In the genomic region with DNA sequence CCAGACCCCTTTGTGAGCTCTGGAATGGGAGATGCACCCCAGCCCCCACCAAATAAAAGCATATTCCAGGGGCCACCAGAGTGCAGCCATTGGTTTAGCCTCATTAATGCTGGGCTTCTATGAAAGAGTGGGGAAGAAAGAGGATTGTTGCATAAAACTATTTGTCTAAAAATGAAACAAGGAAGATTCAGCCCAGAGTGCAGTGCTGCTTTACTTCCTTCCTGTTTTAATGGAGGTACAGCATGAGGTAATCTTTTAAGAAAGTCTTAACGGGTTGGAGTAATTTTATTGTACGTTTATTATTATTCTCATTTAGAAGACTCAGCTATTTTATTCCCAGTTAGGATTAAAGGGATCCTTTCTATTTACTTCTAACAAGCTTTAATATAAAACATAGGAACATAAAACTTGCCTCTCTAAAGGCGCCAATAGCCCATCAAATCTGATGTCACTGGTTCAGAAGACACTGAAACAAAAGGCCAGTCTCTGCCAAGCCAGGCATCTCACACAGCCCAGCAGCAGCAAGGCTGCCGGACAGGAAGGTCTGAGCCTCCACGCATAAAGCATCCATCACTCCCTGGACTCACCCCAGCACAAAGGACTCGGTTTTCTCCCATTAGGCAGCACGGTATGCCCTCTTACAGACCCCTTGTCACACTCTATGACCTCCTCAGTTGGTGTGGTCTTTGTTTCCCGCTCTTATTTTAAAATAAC, we compare ENCODE assay signal across 12 cellular contexts.
A peak's percentile ranks its signal among the peaks of the same experiment; 100 is the strongest.
DNase-seq lines count a peak whose midpoint lies in the region; ATAC-seq and TF ChIP-seq lines count a peak whose summit lies in the region.
"Had no signal": no experiment of that assay in that cellular context is flagged by ENCODE, and none has a peak within 500 bp of the region (broad histone marks: within the 10 kb centered on the region; RNA-seq: fewer than 3 reads in every experiment).

No MANE protein-coding gene starts in this region.

- no peak overlapping the region for H3K27ac ChIP-seq in BLaER1
- peak overlapping the region in 3 of 4 donors; percentile 11 to 34 (median 12) for H3K27ac ChIP-seq in esophagus muscularis mucosa (replicated peaks in 1 of 4)

- no peaks in the 10 kb centered on the region for H3K4me1 Mint-ChIP-seq in activated CD8-positive, alpha-beta T cell treated with anti-CD3 and anti-CD28 coated beads for 36 hours (ENCODE audit: low read depth)
- no peaks in the 10 kb centered on the region for H3K4me1 Mint-ChIP-seq in activated CD4-positive, alpha-beta T cell treated with anti-CD3 and anti-CD28 coated beads, Interleukin-2, amount 10 ng/mL, durations not matched to agents 7 days and 5 days
- H3K4me1 Mint-ChIP-seq: activated naive CD8-positive, alpha-beta T cell treated with anti-CD3 and anti-CD28 coated beads for 36 hours; memory B cell had no signal

- H3K27me3 ChIP-seq in BLaER1 (no peaks in the 10 kb centered on the region), esophagus muscularis mucosa (no peaks in the 10 kb centered on the region)

- in situ Hi-C loops in KBM-7 (cut with MboI; ENCODE audit: low pct_unique_long_range_greater_than_20kb, low sequenced_read_pairs): no loop called here

- TF ChIP-seq CTCF in esophagus muscularis mucosa (IDR thresholded peaks at IDR 0.05): no peak
- TF ChIP-seq CTCF in activated CD8-positive, alpha-beta T cell treated with anti-CD3 and anti-CD28 coated beads for 36 hours (IDR thresholded peaks at IDR 0.05): no peak

- no peaks in the 10 kb centered on the region for H3K9me3 ChIP-seq in BLaER1
- no peaks in the 10 kb centered on the region for H3K9me3 ChIP-seq in esophagus muscularis mucosa

- no peak for TF ChIP-seq POLR2A in esophagus muscularis mucosa (IDR thresholded peaks at IDR 0.05; ENCODE audit: low read depth)

- DNase-seq in NCI-H2227 treated with DMSO at 0.1 percent for 48 hours (lab: John Stamatoyannopoulos, UW) (peak; percentile 10), esophagus muscularis mucosa (ENCODE audit: extremely low spot score) (no peak), occipital lobe (lab: John Stamatoyannopoulos, UW) (peak; percentile 26), KBM-7 (no peak)
- no peak for DNase-seq in activated CD8-positive, alpha-beta T cell treated with anti-CD3 and anti-CD28 coated beads for 36 hours
- no peak for DNase-seq in activated CD4-positive, alpha-beta T cell treated with anti-CD3 and anti-CD28 coated beads, Interleukin-2, amount 10 ng/mL, durations not matched to agents 7 days and 5 days
- DNase-seq: activated naive CD8-positive, alpha-beta T cell treated with anti-CD3 and anti-CD28 coated beads for 36 hours; SW 1271; trophoblast cell had no signal

- 52% methylated on average over 8 of the region's 8 CpGs for WGBS in esophagus muscularis mucosa

- TF ChIP-seq EP300 in esophagus muscularis mucosa (IDR thresholded peaks at IDR 0.05): no peak

- H3K4me1 ChIP-seq in BLaER1: peaks cover 7% of the 10 kb centered on the region
- H3K4me1 ChIP-seq in esophagus muscularis mucosa: peaks cover 0 to 45% (median 39%) of the 10 kb centered on the region in 4 donors

- H3K4me3 Mint-ChIP-seq in activated CD8-positive, alpha-beta T cell treated with anti-CD3 and anti-CD28 coated beads for 36 hours: no peak overlapping the region
- H3K4me3 Mint-ChIP-seq in activated CD4-positive, alpha-beta T cell treated with anti-CD3 and anti-CD28 coated beads, Interleukin-2, amount 10 ng/mL, durations not matched to agents 7 days and 5 days: no peak overlapping the region
- H3K4me3 Mint-ChIP-seq: activated naive CD8-positive, alpha-beta T cell treated with anti-CD3 and anti-CD28 coated beads for 36 hours; memory B cell had no signal

- CTCF ChIA-PET in activated CD8-positive, alpha-beta T cell treated with anti-CD3 and anti-CD28 coated beads for 36 hours (lab: Charles Lee): no interaction called here
- CTCF ChIA-PET in activated CD4-positive, alpha-beta T cell treated with anti-CD3 and anti-CD28 coated beads, Interleukin-2, amount 10 ng/mL, durations not matched to agents 7 days and 5 days (lab: Charles Lee): no interaction called here

- H3K36me3 ChIP-seq in BLaER1: no peaks in the 10 kb centered on the region
- no peaks in the 10 kb centered on the region for H3K36me3 ChIP-seq in esophagus muscularis mucosa

- intact Hi-C loops in esophagus muscularis mucosa (cut with DNase I): no loop called here
- intact Hi-C loops in activated CD8-positive, alpha-beta T cell treated with anti-CD3 and anti-CD28 coated beads for 36 hours (cut with micrococcal nuclease): no loop called here

- POLR2A ChIA-PET in activated CD8-positive, alpha-beta T cell treated with anti-CD3 and anti-CD28 coated beads for 36 hours (lab: Charles Lee): interaction anchor here (1.4 kb wide), 1 partner anchor 10 kb away, joined by 3 read pairs; no protein-coding TSS in a partner anchor
- POLR2A ChIA-PET in activated CD4-positive, alpha-beta T cell treated with anti-CD3 and anti-CD28 coated beads, Interleukin-2, amount 10 ng/mL, durations not matched to agents 7 days and 5 days (lab: Charles Lee): no interaction called here

- no peak overlapping the region for H3K9ac ChIP-seq in BLaER1

- no peak overlapping the region for H3K4me3 ChIP-seq in BLaER1
- no peak overlapping the region for H3K4me3 ChIP-seq in esophagus muscularis mucosa

- no peaks in the 10 kb centered on the region for H3K36me3 Mint-ChIP-seq in activated CD8-positive, alpha-beta T cell treated with anti-CD3 and anti-CD28 coated beads for 36 hours (ENCODE audit: low read depth)
- H3K36me3 Mint-ChIP-seq in activated CD4-positive, alpha-beta T cell treated with anti-CD3 and anti-CD28 coated beads, Interleukin-2, amount 10 ng/mL, durations not matched to agents 7 days and 5 days (ENCODE audit: low read depth): no peaks in the 10 kb centered on the region
- H3K36me3 Mint-ChIP-seq: activated naive CD8-positive, alpha-beta T cell treated with anti-CD3 and anti-CD28 coated beads for 36 hours; memory B cell had no signal

- H3K4me2 ChIP-seq in BLaER1: peak overlapping the region; percentile 40

- no peaks in the 10 kb centered on the region for H4K20me1 ChIP-seq in BLaER1

- no peaks in the 10 kb centered on the region for H3K27me3 Mint-ChIP-seq in activated CD8-positive, alpha-beta T cell treated with anti-CD3 and anti-CD28 coated beads for 36 hours
- no peaks in the 10 kb centered on the region for H3K27me3 Mint-ChIP-seq in activated CD4-positive, alpha-beta T cell treated with anti-CD3 and anti-CD28 coated beads, Interleukin-2, amount 10 ng/mL, durations not matched to agents 7 days and 5 days
- H3K27me3 Mint-ChIP-seq: activated naive CD8-positive, alpha-beta T cell treated with anti-CD3 and anti-CD28 coated beads for 36 hours had no signal

- H3K27ac Mint-ChIP-seq in activated CD8-positive, alpha-beta T cell treated with anti-CD3 and anti-CD28 coated beads for 36 hours: no peak overlapping the region
- no peak overlapping the region for H3K27ac Mint-ChIP-seq in activated CD4-positive, alpha-beta T cell treated with anti-CD3 and anti-CD28 coated beads, Interleukin-2, amount 10 ng/mL, durations not matched to agents 7 days and 5 days
- H3K27ac Mint-ChIP-seq: activated naive CD8-positive, alpha-beta T cell treated with anti-CD3 and anti-CD28 coated beads for 36 hours; memory B cell had no signal

- ATAC-seq in activated CD8-positive, alpha-beta T cell treated with anti-CD3 and anti-CD28 coated beads for 36 hours: no peak
- ATAC-seq in GM18861 (IDR thresholded peaks at IDR 0.05; ENCODE audit: unreplicated experiment): no peak

- H3K9me3 Mint-ChIP-seq in activated CD8-positive, alpha-beta T cell treated with anti-CD3 and anti-CD28 coated beads for 36 hours: no peaks in the 10 kb centered on the region
- H3K9me3 Mint-ChIP-seq in activated CD4-positive, alpha-beta T cell treated with anti-CD3 and anti-CD28 coated beads, Interleukin-2, amount 10 ng/mL, durations not matched to agents 7 days and 5 days: no peaks in the 10 kb centered on the region
- H3K9me3 Mint-ChIP-seq: activated naive CD8-positive, alpha-beta T cell treated with anti-CD3 and anti-CD28 coated beads for 36 hours; memory B cell had no signal

Comparison
In these comparisons a context has a peak if more than half of its experiments do, and no peak if none do; other contexts are left out.
1. DNase-seq: peak in NCI-H2227 treated with DMSO at 0.1 percent for 48 hours (single experiment) and occipital lobe (single experiment); none in esophagus muscularis mucosa (single experiment), activated CD8-positive, alpha-beta T cell treated with anti-CD3 and anti-CD28 coated beads for 36 hours (single experiment), KBM-7 (single experiment) and activated CD4-positive, alpha-beta T cell treated with anti-CD3 and anti-CD28 coated beads, Interleukin-2, amount 10 ng/mL, durations not matched to agents 7 days and 5 days (single experiment).